ENCODE assay signal across 29 cellular contexts in genomic region chr13:73038064-73038463, GRCh38.
"Had no signal": no experiment of that assay in that cellular context is flagged by ENCODE, and none has a peak within 500 bp of the region (broad histone marks: within the 10 kb centered on the region; RNA-seq: fewer than 3 reads in every experiment).

No MANE protein-coding gene starts in this region.

- H3K9me3 ChIP-seq: ascending aorta, colonic mucosa, left ventricle myocardium inferior, right atrium auricular region, suprapubic skin, tibial artery had no signal

- H3K4me3 Mint-ChIP-seq: activated CD4-positive, alpha-beta memory T cell treated with anti-CD3 and anti-CD28 coated beads, Interleukin-2, amount 10 ng/mL, durations not matched to agents 7 days and 5 days; activated CD4-positive, alpha-beta T cell treated with anti-CD3 and anti-CD28 coated beads, Interleukin-2, amount 10 ng/mL, durations not matched to agents 24 days and 14 days; activated naive CD4-positive, alpha-beta T cell treated with anti-CD3 and anti-CD28 coated beads, Interleukin-2, amount 10 ng/mL, durations not matched to agents 7 days and 5 days; activated naive CD8-positive, alpha-beta T cell treated with anti-CD3 and anti-CD28 coated beads, Interleukin-2, amount 10 ng/mL, durations not matched to agents 7 days and 5 days; activated T-cell treated with anti-CD3 and anti-CD28 coated beads, Interleukin-2, amount 50 U/mL, for 24 hours; brain; natural killer cell; neural progenitor cell had no signal

- H3K27ac ChIP-seq: ascending aorta, cardiac muscle cell, colonic mucosa, epithelial cell of prostate, left ventricle myocardium inferior, neural progenitor cell, right atrium auricular region, suprapubic skin, tibial artery, VCaP had no signal

- H3K9me3 Mint-ChIP-seq: activated CD4-positive, alpha-beta memory T cell treated with anti-CD3 and anti-CD28 coated beads, Interleukin-2, amount 10 ng/mL, durations not matched to agents 7 days and 5 days; activated CD4-positive, alpha-beta T cell treated with anti-CD3 and anti-CD28 coated beads, Interleukin-2, amount 10 ng/mL, durations not matched to agents 24 days and 14 days; activated naive CD4-positive, alpha-beta T cell treated with anti-CD3 and anti-CD28 coated beads, Interleukin-2, amount 10 ng/mL, durations not matched to agents 7 days and 5 days; activated naive CD8-positive, alpha-beta T cell treated with anti-CD3 and anti-CD28 coated beads, Interleukin-2, amount 10 ng/mL, durations not matched to agents 7 days and 5 days; activated T-cell treated with anti-CD3 and anti-CD28 coated beads, Interleukin-2, amount 50 U/mL, for 24 hours; brain; natural killer cell; neural progenitor cell had no signal

- H3K4me1 Mint-ChIP-seq: activated CD4-positive, alpha-beta memory T cell treated with anti-CD3 and anti-CD28 coated beads, Interleukin-2, amount 10 ng/mL, durations not matched to agents 7 days and 5 days; activated CD4-positive, alpha-beta T cell treated with anti-CD3 and anti-CD28 coated beads, Interleukin-2, amount 10 ng/mL, durations not matched to agents 24 days and 14 days; activated naive CD4-positive, alpha-beta T cell treated with anti-CD3 and anti-CD28 coated beads, Interleukin-2, amount 10 ng/mL, durations not matched to agents 7 days and 5 days; activated naive CD8-positive, alpha-beta T cell treated with anti-CD3 and anti-CD28 coated beads, Interleukin-2, amount 10 ng/mL, durations not matched to agents 7 days and 5 days; natural killer cell; neural progenitor cell had no signal

- H3K27ac Mint-ChIP-seq: activated CD4-positive, alpha-beta memory T cell treated with anti-CD3 and anti-CD28 coated beads, Interleukin-2, amount 10 ng/mL, durations not matched to agents 7 days and 5 days; activated CD4-positive, alpha-beta T cell treated with anti-CD3 and anti-CD28 coated beads, Interleukin-2, amount 10 ng/mL, durations not matched to agents 24 days and 14 days; activated naive CD4-positive, alpha-beta T cell treated with anti-CD3 and anti-CD28 coated beads, Interleukin-2, amount 10 ng/mL, durations not matched to agents 7 days and 5 days; activated naive CD8-positive, alpha-beta T cell treated with anti-CD3 and anti-CD28 coated beads, Interleukin-2, amount 10 ng/mL, durations not matched to agents 7 days and 5 days; activated T-cell treated with anti-CD3 and anti-CD28 coated beads, Interleukin-2, amount 50 U/mL, for 24 hours; brain; natural killer cell; neural progenitor cell had no signal

- H3K4me2 ChIP-seq: neural progenitor cell had no signal

- H3K4me1 ChIP-seq: ascending aorta, colonic mucosa, left ventricle myocardium inferior, right atrium auricular region, suprapubic skin, tibial artery had no signal

- H3K27me3 Mint-ChIP-seq: activated CD4-positive, alpha-beta memory T cell treated with anti-CD3 and anti-CD28 coated beads, Interleukin-2, amount 10 ng/mL, durations not matched to agents 7 days and 5 days; activated CD4-positive, alpha-beta T cell treated with anti-CD3 and anti-CD28 coated beads, Interleukin-2, amount 10 ng/mL, durations not matched to agents 24 days and 14 days; activated naive CD4-positive, alpha-beta T cell treated with anti-CD3 and anti-CD28 coated beads, Interleukin-2, amount 10 ng/mL, durations not matched to agents 7 days and 5 days; activated naive CD8-positive, alpha-beta T cell treated with anti-CD3 and anti-CD28 coated beads, Interleukin-2, amount 10 ng/mL, durations not matched to agents 7 days and 5 days; activated T-cell treated with anti-CD3 and anti-CD28 coated beads, Interleukin-2, amount 50 U/mL, for 24 hours; brain had no signal

- DNase-seq: activated CD4-positive, alpha-beta memory T cell treated with anti-CD3 and anti-CD28 coated beads, Interleukin-2, amount 10 ng/mL, durations not matched to agents 7 days and 5 days; activated CD4-positive, alpha-beta T cell treated with anti-CD3 and anti-CD28 coated beads, Interleukin-2, amount 10 ng/mL, durations not matched to agents 24 days and 14 days; activated CD4-positive, CD25-positive, alpha-beta regulatory T cell treated with anti-CD3 and anti-CD28 coated beads, Interleukin-2, amount 50 U/mL, for 72 hours; activated CD8-positive, alpha-beta memory T cell treated with anti-CD3 and anti-CD28 coated beads, Interleukin-2, amount 50 U/mL, for 48 hours; activated gamma-delta T cell; activated naive CD4-positive, alpha-beta T cell treated with anti-CD3 and anti-CD28 coated beads, Interleukin-2, amount 10 ng/mL, durations not matched to agents 7 days and 5 days; activated naive CD8-positive, alpha-beta T cell treated with anti-CD3 and anti-CD28 coated beads, Interleukin-2, amount 10 ng/mL, durations not matched to agents 7 days and 5 days; activated T-cell treated with anti-CD3 and anti-CD28 coated beads, Interleukin-2, amount 50 U/mL, for 24 hours; cerebellar nuclear complex; colonic mucosa; effector CD8-positive, alpha-beta T cell; islet precursor cell; left ventricle myocardium inferior; mesendoderm; natural killer cell; stimulated activated naive CD4-positive, alpha-beta T cell; tibial artery had no signal

- H3K36me3 ChIP-seq: ascending aorta, cardiac muscle cell, colonic mucosa, left ventricle myocardium inferior, neural progenitor cell, right atrium auricular region, suprapubic skin, tibial artery had no signal

- FAIRE-seq: endometrium, frontal cortex, TTC549 had no signal

- H3K9ac ChIP-seq: neural progenitor cell had no signal

- ATAC-seq: natural killer cell had no signal

- H3K4me3 ChIP-seq: ascending aorta, cardiac muscle cell, colonic mucosa, left ventricle myocardium inferior, lung, neural progenitor cell, right atrium auricular region, suprapubic skin, tibial artery had no signal

- H3K36me3 Mint-ChIP-seq: activated naive CD4-positive, alpha-beta T cell treated with anti-CD3 and anti-CD28 coated beads, Interleukin-2, amount 10 ng/mL, durations not matched to agents 7 days and 5 days; activated naive CD8-positive, alpha-beta T cell treated with anti-CD3 and anti-CD28 coated beads, Interleukin-2, amount 10 ng/mL, durations not matched to agents 7 days and 5 days; brain; natural killer cell; neural progenitor cell had no signal

- H2AFZ ChIP-seq: neural progenitor cell had no signal

- H3K27me3 ChIP-seq: ascending aorta, cardiac muscle cell, colonic mucosa, neural progenitor cell, right atrium auricular region, suprapubic skin, tibial artery had no signal
